ENCODE assay signal across 15 cellular contexts in the genomic region with DNA sequence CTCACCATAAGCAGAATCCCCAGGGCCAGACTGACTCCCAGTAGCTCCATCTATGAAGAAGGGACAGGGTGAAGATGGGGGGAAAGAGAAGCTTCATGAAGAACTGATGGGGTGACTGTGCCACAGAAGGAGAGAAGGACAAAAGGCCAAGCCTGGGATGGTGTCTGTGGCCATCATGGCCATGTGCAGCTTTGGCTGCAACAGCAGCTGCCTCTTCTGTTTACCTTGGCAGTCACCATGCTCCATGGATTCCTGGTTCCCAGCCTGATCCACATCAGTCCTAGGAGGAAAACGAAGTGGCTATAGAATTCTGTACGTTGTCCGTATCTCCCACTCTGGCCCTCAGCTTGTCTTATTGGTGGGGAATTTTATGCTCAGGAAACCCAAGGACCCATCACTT. TPM values are rescaled to one million over a fixed set of nuclear protein-coding genes. Genes with fewer than 3 reads are reported as not detected.
"Had no signal": no experiment of that assay in that cellular context is flagged by ENCODE, and none has a peak within 500 bp of the region (broad histone marks: within the 10 kb centered on the region; RNA-seq: fewer than 3 reads in every experiment).

No MANE protein-coding gene starts in this region.

- H3K4me3 Mint-ChIP-seq: activated naive CD4-positive, alpha-beta T cell treated with anti-CD3 and anti-CD28 coated beads for 36 hours; activated T-helper 17 cell treated with anti-CD3 and anti-CD28 coated beads, Interleukin-2, amount 50 U/mL, for 72 hours; stimulated activated naive CD8-positive, alpha-beta T cell treated with anti-CD3 and anti-CD28 coated beads, Interleukin-15, amount 100 ng/mL, for 72 hours had no signal

- H3K27me3 ChIP-seq: ascending aorta, upper lobe of right lung had no signal

- H3K4me1 ChIP-seq: ascending aorta, parathyroid adenoma had no signal

- DNase-seq: activated naive CD4-positive, alpha-beta T cell treated with anti-CD3 and anti-CD28 coated beads for 36 hours; activated T-cell treated with anti-CD3 and anti-CD28 coated beads for 4 hours; naive B cell; stimulated activated CD4-positive, alpha-beta T cell treated with anti-CD3 and anti-CD28 coated beads, Interleukin-1b, Interleukin-23, amount 100 ng/mL, for 48 hours; stimulated activated naive CD8-positive, alpha-beta T cell treated with anti-CD3 and anti-CD28 coated beads, Interleukin-15, amount 100 ng/mL, for 72 hours; T-helper 9 cell; upper lobe of right lung had no signal

- H3K4me1 Mint-ChIP-seq: activated T-helper 17 cell treated with anti-CD3 and anti-CD28 coated beads, Interleukin-2, amount 50 U/mL, for 72 hours had no signal

- H3K79me2 ChIP-seq: parathyroid adenoma had no signal

- H3K27me3 Mint-ChIP-seq: naive B cell; stimulated activated naive CD8-positive, alpha-beta T cell treated with anti-CD3 and anti-CD28 coated beads, Interleukin-15, amount 100 ng/mL, for 72 hours had no signal

- H3K9me3 Mint-ChIP-seq: activated naive CD4-positive, alpha-beta T cell treated with anti-CD3 and anti-CD28 coated beads for 36 hours; activated T-helper 17 cell treated with anti-CD3 and anti-CD28 coated beads, Interleukin-2, amount 50 U/mL, for 72 hours; naive B cell; stimulated activated naive CD8-positive, alpha-beta T cell treated with anti-CD3 and anti-CD28 coated beads, Interleukin-15, amount 100 ng/mL, for 72 hours had no signal

- H3K36me3 Mint-ChIP-seq: naive B cell had no signal

- H3K36me3 ChIP-seq: upper lobe of right lung had no signal

- H3K27ac ChIP-seq: ascending aorta, parathyroid adenoma, upper lobe of right lung had no signal

- ATAC-seq: activated T-helper 17 cell treated with anti-CD3 and anti-CD28 coated beads, Interleukin-2, amount 50 U/mL, for 72 hours; stimulated activated naive CD8-positive, alpha-beta T cell treated with anti-CD3 and anti-CD28 coated beads, Interleukin-15, amount 100 ng/mL, for 72 hours; upper lobe of right lung had no signal

- H3K27ac Mint-ChIP-seq: activated naive CD4-positive, alpha-beta T cell treated with anti-CD3 and anti-CD28 coated beads for 36 hours; activated T-helper 17 cell treated with anti-CD3 and anti-CD28 coated beads, Interleukin-2, amount 50 U/mL, for 72 hours; naive B cell had no signal

- H3K9me3 ChIP-seq: ascending aorta, upper lobe of right lung had no signal

- H3K4me3 ChIP-seq: ascending aorta, upper lobe of right lung had no signal

- H2AFZ ChIP-seq: parathyroid adenoma had no signal

RNA-seq across cellular contexts. Expression of a gene that starts 22.1 kb away (rescaled TPM):
- total RNA-seq: ascending aorta, bronchial epithelial cell, epithelial cell of proximal tubule had no signal

RNA-seq across cellular contexts. Expression of a gene that starts 41.4 kb away (rescaled TPM):
- total RNA-seq: ascending aorta, bronchial epithelial cell, dermis microvascular lymphatic vessel endothelial cell, lung microvascular endothelial cell, temporal lobe, upper lobe of right lung had no signal
